ENCODE assay signal across 3 cellular contexts in the genomic region with DNA sequence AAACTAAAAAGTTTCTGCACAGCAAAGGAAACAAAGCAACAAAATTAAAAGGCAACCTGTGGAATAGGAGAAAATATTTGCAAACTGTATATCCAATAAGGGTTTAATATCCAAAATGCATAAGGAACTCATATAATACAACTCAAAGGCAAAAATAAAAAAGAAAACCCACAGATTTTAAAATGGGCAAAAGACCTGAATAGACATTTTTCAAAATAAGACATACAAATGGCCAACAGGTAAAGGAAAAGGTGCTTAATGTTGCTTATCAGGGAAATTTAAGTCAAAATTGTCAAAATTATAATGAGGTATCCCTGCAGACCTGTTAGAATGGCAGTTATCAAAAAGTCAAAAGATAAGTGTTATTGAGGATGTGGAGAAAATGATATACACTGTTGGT.
A peak's percentile ranks its signal among the peaks of the same experiment; 100 is the strongest.
TF ChIP-seq lines count a peak whose summit lies in the region.

No MANE protein-coding gene starts in this region.

TF ChIP-seq in HepG2, 621 proteins besides CTCF, POLR2A, EP300 and RAD21:
- peak; percentile 20 to 26; a peak in 1 of 4 replicates for TF ChIP-seq MAFK (conservative IDR thresholded peaks at IDR 0.05 in 1 of 2, IDR thresholded peaks at IDR 0.05 in 1 of 2; ENCODE audit: low read length in 2 of 2)
- TF ChIP-seq, protein P1, sequence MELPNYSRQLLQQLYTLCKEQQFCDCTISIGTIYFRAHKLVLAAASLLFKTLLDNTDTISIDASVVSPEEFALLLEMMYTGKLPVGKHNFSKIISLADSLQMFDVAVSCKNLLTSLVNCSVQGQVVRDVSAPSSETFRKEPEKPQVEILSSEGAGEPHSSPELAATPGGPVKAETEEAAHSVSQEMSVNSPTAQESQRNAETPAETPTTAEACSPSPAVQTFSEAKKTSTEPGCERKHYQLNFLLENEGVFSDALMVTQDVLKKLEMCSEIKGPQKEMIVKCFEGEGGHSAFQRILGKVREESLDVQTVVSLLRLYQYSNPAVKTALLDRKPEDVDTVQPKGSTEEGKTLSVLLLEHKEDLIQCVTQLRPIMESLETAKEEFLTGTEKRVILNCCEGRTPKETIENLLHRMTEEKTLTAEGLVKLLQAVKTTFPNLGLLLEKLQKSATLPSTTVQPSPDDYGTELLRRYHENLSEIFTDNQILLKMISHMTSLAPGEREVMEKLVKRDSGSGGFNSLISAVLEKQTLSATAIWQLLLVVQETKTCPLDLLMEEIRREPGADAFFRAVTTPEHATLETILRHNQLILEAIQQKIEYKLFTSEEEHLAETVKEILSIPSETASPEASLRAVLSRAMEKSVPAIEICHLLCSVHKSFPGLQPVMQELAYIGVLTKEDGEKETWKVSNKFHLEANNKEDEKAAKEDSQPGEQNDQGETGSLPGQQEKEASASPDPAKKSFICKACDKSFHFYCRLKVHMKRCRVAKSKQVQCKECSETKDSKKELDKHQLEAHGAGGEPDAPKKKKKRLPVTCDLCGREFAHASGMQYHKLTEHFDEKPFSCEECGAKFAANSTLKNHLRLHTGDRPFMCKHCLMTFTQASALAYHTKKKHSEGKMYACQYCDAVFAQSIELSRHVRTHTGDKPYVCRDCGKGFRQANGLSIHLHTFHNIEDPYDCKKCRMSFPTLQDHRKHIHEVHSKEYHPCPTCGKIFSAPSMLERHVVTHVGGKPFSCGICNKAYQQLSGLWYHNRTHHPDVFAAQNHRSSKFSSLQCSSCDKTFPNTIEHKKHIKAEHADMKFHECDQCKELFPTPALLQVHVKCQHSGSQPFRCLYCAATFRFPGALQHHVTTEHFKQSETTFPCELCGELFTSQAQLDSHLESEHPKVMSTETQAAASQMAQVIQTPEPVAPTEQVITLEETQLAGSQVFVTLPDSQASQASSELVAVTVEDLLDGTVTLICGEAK (IDR thresholded peaks at IDR 0.05), result no peak
- TF ChIP-seq, protein P1 (CRISPR knock-in tag; IDR thresholded peaks at IDR 0.05), result no peak

TF ChIP-seq in IMR-90, 13 proteins besides CTCF, POLR2A, EP300 and RAD21:
- no peak for TF ChIP-seq SMC3 (IDR thresholded peaks at IDR 0.05; ENCODE audit: low read depth, low read length)
- TF ChIP-seq, protein P2, sequence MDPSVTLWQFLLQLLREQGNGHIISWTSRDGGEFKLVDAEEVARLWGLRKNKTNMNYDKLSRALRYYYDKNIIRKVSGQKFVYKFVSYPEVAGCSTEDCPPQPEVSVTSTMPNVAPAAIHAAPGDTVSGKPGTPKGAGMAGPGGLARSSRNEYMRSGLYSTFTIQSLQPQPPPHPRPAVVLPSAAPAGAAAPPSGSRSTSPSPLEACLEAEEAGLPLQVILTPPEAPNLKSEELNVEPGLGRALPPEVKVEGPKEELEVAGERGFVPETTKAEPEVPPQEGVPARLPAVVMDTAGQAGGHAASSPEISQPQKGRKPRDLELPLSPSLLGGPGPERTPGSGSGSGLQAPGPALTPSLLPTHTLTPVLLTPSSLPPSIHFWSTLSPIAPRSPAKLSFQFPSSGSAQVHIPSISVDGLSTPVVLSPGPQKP (IDR thresholded peaks at IDR 0.05; ENCODE audit: borderline replicate concordance, low read depth, low read length), result no peak
- no peak for TF ChIP-seq CEBPB (IDR thresholded peaks at IDR 0.05; ENCODE audit: low read depth, low read length)
- 0 out of 2 replicates have a peak, but pooled peaks have one; percentile 7 for TF ChIP-seq MAFK (IDR thresholded peaks at IDR 0.05; ENCODE audit: low read depth, low read length)
TF ChIP-seq in IMR-90: peak in this region for 1.

TF ChIP-seq in K562, 482 proteins besides CTCF, POLR2A, EP300 and RAD21:
- TF ChIP-seq ZNF316 (IDR thresholded peaks at IDR 0.05), result peak; percentile 65
- TF ChIP-seq C11orf30 (IDR thresholded peaks at IDR 0.05; ENCODE audit: low read depth), result 0 out of 2 replicates have a peak, but pooled peaks have one; percentile 39
- no peak for TF ChIP-seq ZNF584 (CRISPR knock-in tag; IDR thresholded peaks at IDR 0.05; ENCODE audit: low read depth)
- TF ChIP-seq, protein P3, sequence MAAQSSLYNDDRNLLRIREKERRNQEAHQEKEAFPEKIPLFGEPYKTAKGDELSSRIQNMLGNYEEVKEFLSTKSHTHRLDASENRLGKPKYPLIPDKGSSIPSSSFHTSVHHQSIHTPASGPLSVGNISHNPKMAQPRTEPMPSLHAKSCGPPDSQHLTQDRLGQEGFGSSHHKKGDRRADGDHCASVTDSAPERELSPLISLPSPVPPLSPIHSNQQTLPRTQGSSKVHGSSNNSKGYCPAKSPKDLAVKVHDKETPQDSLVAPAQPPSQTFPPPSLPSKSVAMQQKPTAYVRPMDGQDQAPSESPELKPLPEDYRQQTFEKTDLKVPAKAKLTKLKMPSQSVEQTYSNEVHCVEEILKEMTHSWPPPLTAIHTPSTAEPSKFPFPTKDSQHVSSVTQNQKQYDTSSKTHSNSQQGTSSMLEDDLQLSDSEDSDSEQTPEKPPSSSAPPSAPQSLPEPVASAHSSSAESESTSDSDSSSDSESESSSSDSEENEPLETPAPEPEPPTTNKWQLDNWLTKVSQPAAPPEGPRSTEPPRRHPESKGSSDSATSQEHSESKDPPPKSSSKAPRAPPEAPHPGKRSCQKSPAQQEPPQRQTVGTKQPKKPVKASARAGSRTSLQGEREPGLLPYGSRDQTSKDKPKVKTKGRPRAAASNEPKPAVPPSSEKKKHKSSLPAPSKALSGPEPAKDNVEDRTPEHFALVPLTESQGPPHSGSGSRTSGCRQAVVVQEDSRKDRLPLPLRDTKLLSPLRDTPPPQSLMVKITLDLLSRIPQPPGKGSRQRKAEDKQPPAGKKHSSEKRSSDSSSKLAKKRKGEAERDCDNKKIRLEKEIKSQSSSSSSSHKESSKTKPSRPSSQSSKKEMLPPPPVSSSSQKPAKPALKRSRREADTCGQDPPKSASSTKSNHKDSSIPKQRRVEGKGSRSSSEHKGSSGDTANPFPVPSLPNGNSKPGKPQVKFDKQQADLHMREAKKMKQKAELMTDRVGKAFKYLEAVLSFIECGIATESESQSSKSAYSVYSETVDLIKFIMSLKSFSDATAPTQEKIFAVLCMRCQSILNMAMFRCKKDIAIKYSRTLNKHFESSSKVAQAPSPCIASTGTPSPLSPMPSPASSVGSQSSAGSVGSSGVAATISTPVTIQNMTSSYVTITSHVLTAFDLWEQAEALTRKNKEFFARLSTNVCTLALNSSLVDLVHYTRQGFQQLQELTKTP (IDR thresholded peaks at IDR 0.05; ENCODE audit: low read depth in 1 of 2, partially characterized antibody in 2 of 2), result peak in 1 of 2 experiments; percentile 30
